In the genomic region with DNA sequence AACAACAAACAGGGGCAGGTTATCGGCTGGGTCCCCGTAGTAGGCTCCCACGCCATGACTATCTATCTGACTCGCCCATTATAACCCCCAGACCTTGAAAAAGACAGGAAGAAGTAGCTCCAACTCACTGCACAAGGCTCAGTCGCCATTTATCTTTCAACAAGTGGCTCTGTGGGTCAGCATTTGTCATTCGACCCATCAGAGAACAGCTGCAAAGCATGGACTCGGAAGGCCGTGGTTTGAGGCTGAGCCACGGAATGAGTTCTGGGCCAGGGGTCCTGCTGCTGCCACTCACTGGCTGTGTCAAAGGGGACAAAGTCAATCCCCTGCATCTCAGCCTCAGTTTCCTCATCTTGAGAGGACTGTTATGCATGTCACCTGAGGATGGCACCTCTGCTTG, we compare ENCODE assay signal across 31 cellular contexts.
"Had no signal": no experiment of that assay in that cellular context is flagged by ENCODE, and none has a peak within 500 bp of the region (broad histone marks: within the 10 kb centered on the region; RNA-seq: fewer than 3 reads in every experiment).

No MANE protein-coding gene starts in this region.

- H3K4me1 ChIP-seq: neural progenitor cell, parathyroid adenoma, psoas muscle, right lobe of liver, sigmoid colon, spleen, suprapubic skin, testis, tibial artery, transverse colon, upper lobe of right lung, uterus had no signal

- H3K4me2 ChIP-seq: neural progenitor cell, smooth muscle cell had no signal

- H3K27ac Mint-ChIP-seq: naive thymus-derived CD4-positive, alpha-beta T cell; natural killer cell; nephron; neural progenitor cell; stimulated activated memory B cell treated with anti-CD40 and anti-IgM and Interleukin-4, amounts not matched to agents 10 μg/mL and 1 μg/mL and 100 μg/mL, for 72 hours had no signal

- ATAC-seq: naive thymus-derived CD4-positive, alpha-beta T cell; natural killer cell; psoas muscle; right cardiac atrium; right lobe of liver; stimulated activated memory B cell treated with anti-CD40 and anti-IgM and Interleukin-4, amounts not matched to agents 10 μg/mL and 1 μg/mL and 100 μg/mL, for 72 hours; stimulated activated naive CD8-positive, alpha-beta T cell treated with anti-CD3 and anti-CD28 coated beads, Interleukin-15, amount 100 ng/mL, for 72 hours; stimulated activated naive CD8-positive, alpha-beta T cell treated with anti-CD3 and anti-CD28 coated beads, Interleukin-15, Interleukin-2, amounts not matched to agents 100 U/mL and 50 U/mL, for 24 hours; upper lobe of right lung had no signal

- H3K4me1 Mint-ChIP-seq: naive thymus-derived CD4-positive, alpha-beta T cell; nephron; neural progenitor cell; stimulated activated memory B cell treated with anti-CD40 and anti-IgM and Interleukin-4, amounts not matched to agents 10 μg/mL and 1 μg/mL and 100 μg/mL, for 72 hours; stimulated activated naive CD8-positive, alpha-beta T cell treated with anti-CD3 and anti-CD28 coated beads, Interleukin-15, amount 100 ng/mL, for 72 hours had no signal

- H3K79me2 ChIP-seq: parathyroid adenoma had no signal

- H3K4me3 ChIP-seq: neural progenitor cell, ovary, psoas muscle, right lobe of liver, sigmoid colon, skin epidermis, smooth muscle cell, spleen, suprapubic skin, testis, tibial artery, transverse colon, upper lobe of right lung, uterus had no signal

- H3K9ac ChIP-seq: neural progenitor cell, parathyroid adenoma had no signal

- H3K27me3 ChIP-seq: neural progenitor cell, ovary, right lobe of liver, sigmoid colon, testis, tibial artery, transverse colon, upper lobe of right lung, uterus had no signal

- H3K36me3 ChIP-seq: neural progenitor cell, ovary, right lobe of liver, sigmoid colon, spleen, suprapubic skin, tibial artery, transverse colon, upper lobe of right lung, uterus had no signal

- H3K4me3 Mint-ChIP-seq: naive thymus-derived CD4-positive, alpha-beta T cell; natural killer cell; nephron; neural progenitor cell; stimulated activated memory B cell treated with anti-CD40 and anti-IgM and Interleukin-4, amounts not matched to agents 10 μg/mL and 1 μg/mL and 100 μg/mL, for 72 hours; stimulated activated naive CD8-positive, alpha-beta T cell treated with anti-CD3 and anti-CD28 coated beads, Interleukin-15, amount 100 ng/mL, for 72 hours had no signal

- H2AFZ ChIP-seq: neural progenitor cell, parathyroid adenoma had no signal

- H3K9me3 ChIP-seq: ovary, psoas muscle, right lobe of liver, sigmoid colon, suprapubic skin, testis, tibial artery, transverse colon, upper lobe of right lung, uterus had no signal

- H3K9me3 Mint-ChIP-seq: neural progenitor cell had no signal

- DNase-seq: naive thymus-derived CD4-positive, alpha-beta T cell; natural killer cell; occipital lobe; ovary; posterior cingulate gyrus; psoas muscle; right cardiac atrium; right lobe of liver; sigmoid colon; spleen; stimulated activated CD4-positive, alpha-beta T cell treated with anti-CD3 and anti-CD28 coated beads, Interleukin-12 subunit alpha, Interleukin-12 subunit beta, amount 100 ng/mL, for 4 hours; stimulated activated CD4-positive, alpha-beta T cell treated with anti-CD3 and anti-CD28 coated beads, Interleukin-1b, Interleukin-23, amount 100 ng/mL, for 48 hours; stimulated activated CD4-positive, alpha-beta T cell treated with anti-CD3 and anti-CD28 coated beads, Interleukin-4, amount 100 ng/mL, for 1 hour; stimulated activated CD4-positive, alpha-beta T cell treated with anti-CD3 and anti-CD28 coated beads, Interleukin-4, amount 100 ng/mL, for 4 hours; stimulated activated CD8-positive, alpha-beta memory T cell treated with anti-CD3 and anti-CD28 coated beads, Interleukin-4, amount 100 ng/mL, for 48 hours; stimulated activated naive CD4-positive, alpha-beta T cell; stimulated activated naive CD8-positive, alpha-beta T cell treated with anti-CD3 and anti-CD28 coated beads, Interleukin-15, amount 100 ng/mL, for 72 hours; stimulated activated naive CD8-positive, alpha-beta T cell treated with anti-CD3 and anti-CD28 coated beads, Interleukin-15, Interleukin-2, amounts not matched to agents 100 U/mL and 50 U/mL, for 24 hours; substantia nigra; testis; tibial artery; transverse colon; upper lobe of right lung; uterus had no signal

- H3K36me3 Mint-ChIP-seq: naive thymus-derived CD4-positive, alpha-beta T cell; natural killer cell; neural progenitor cell; stimulated activated memory B cell treated with anti-CD40 and anti-IgM and Interleukin-4, amounts not matched to agents 10 μg/mL and 1 μg/mL and 100 μg/mL, for 72 hours had no signal

- H3K27ac ChIP-seq: neural progenitor cell, ovary, parathyroid adenoma, psoas muscle, right lobe of liver, sigmoid colon, skin epidermis, spleen, suprapubic skin, testis, tibial artery, transverse colon, upper lobe of right lung, uterus had no signal
